Comparison of ENCODE assay signal across 17 cellular contexts in the genomic region with DNA sequence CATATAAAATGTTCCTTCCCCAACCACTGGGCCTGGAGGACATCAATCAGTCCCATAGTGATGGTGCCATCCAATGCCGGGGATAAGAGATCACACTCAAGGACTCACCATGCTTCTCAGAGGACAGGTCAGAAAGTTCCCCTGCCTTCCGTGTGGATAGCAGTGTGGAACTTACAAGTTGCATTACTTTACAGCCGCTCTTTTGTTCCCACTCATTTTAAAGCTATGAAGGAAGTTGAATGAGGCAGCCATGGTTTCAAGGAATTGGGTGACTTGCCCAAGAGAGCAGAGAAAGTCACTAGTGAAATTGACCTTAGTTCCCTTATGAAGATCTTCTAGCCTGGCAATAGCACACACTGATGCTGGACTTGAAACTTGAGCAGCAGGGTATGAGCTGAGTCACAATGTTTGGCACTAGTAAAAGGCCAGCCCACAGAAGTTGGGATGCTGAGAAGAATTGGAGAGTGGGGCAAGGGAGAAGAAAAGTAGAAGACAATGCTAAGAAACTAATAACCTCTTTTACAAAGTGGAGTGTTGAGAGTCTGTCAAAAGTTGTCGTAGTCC.
A peak's percentile ranks its signal among the peaks of the same experiment; 100 is the strongest.
DNase-seq lines count a peak whose midpoint lies in the region; ATAC-seq and TF ChIP-seq lines count a peak whose summit lies in the region.
"Had no signal": no experiment of that assay in that cellular context is flagged by ENCODE, and none has a peak within 500 bp of the region (broad histone marks: within the 10 kb centered on the region; RNA-seq: fewer than 3 reads in every experiment).

No MANE protein-coding gene starts in this region.

- DNase-seq in GM04504 (ENCODE audit: low read depth) (peak; percentile 58), adipocyte (ENCODE audit: low read depth) (peak; percentile 84), fibroblast of the conjunctiva (ENCODE audit: low read depth) (peak; percentile 69), thoracic aorta (ENCODE audit: low spot score) (no peak), dorsolateral prefrontal cortex (no peak)
- DNase-seq in activated naive CD4-positive, alpha-beta T cell treated with anti-CD3 and anti-CD28 coated beads, Interleukin-2, amount 50 U/mL, for 16 hours = no peak
- DNase-seq: activated CD4-positive, alpha-beta T cell treated with anti-CD3 and anti-CD28 coated beads for 48 hours; hypothalamus; left ventricle myocardium superior; NCI-H1092; NCI-H2227 treated with DMSO at 0.1 percent for 48 hours; sigmoid colon; T-helper 1 cell had no signal

- H3K27ac ChIP-seq in thoracic aorta = peak overlapping the region; percentile 31 to 41
- H3K27ac ChIP-seq in dorsolateral prefrontal cortex = no peak overlapping the region
- H3K27ac ChIP-seq: cardiac muscle cell, sigmoid colon had no signal

- TF ChIP-seq CTCF in thoracic aorta (IDR thresholded peaks at IDR 0.05) (no peak), dorsolateral prefrontal cortex (IDR thresholded peaks at IDR 0.05 in 54 of 56, conservative IDR thresholded peaks at IDR 0.05 in 2 of 56; ENCODE audit: low read depth in 1 of 56, partially characterized antibody in 56 of 56) (no peak)

- H3K4me1 ChIP-seq in adipocyte (ENCODE audit: control insufficient read depth, insufficient read depth, low read length) (peaks cover 15% of the 10 kb centered on the region), thoracic aorta (ENCODE audit: control insufficient read depth in 1 of 2, low read depth in 2 of 2) (peaks cover 0 to 25% of the 10 kb centered on the region in 2 donors)

- ATAC-seq in thoracic aorta (ENCODE audit: insufficient number of reproducible peaks, low FRiP score, low read depth) (peak; percentile 91), HG02884 (IDR thresholded peaks at IDR 0.05; ENCODE audit: unreplicated experiment) (no peak)
- ATAC-seq: activated T-helper 17 cell treated with anti-CD3 and anti-CD28 coated beads, Interleukin-2, amount 50 U/mL, for 72 hours; HCT116; left ventricle myocardium superior had no signal

- no peaks in the 10 kb centered on the region for H3K36me3 ChIP-seq in adipocyte (ENCODE audit: control insufficient read depth, insufficient read depth, low read length, severe bottlenecking)
- H3K36me3 ChIP-seq in thoracic aorta = no peaks in the 10 kb centered on the region
- H3K36me3 ChIP-seq: cardiac muscle cell, sigmoid colon had no signal

- H3K9ac ChIP-seq in adipocyte (ENCODE audit: low read length) = no peak overlapping the region

- H3K27me3 ChIP-seq in adipocyte (replicated peaks; ENCODE audit: control insufficient read depth, insufficient read depth, low read length) (no peaks in the 10 kb centered on the region), thoracic aorta (replicated peaks; ENCODE audit: insufficient read depth) (no peaks in the 10 kb centered on the region), dorsolateral prefrontal cortex (no peaks in the 10 kb centered on the region)
- H3K27me3 ChIP-seq: cardiac muscle cell, sigmoid colon had no signal

- intact Hi-C loops in dorsolateral prefrontal cortex (cut with DNase I) = no loop called here

- H3K9me3 ChIP-seq in adipocyte (ENCODE audit: control insufficient read depth, low read length) (no peaks in the 10 kb centered on the region), thoracic aorta (no peaks in the 10 kb centered on the region)
- H3K9me3 ChIP-seq: sigmoid colon had no signal

- H3K4me3 ChIP-seq in adipocyte (ENCODE audit: low read length) (no peak overlapping the region), thoracic aorta (no peak overlapping the region), dorsolateral prefrontal cortex (no peak overlapping the region)
- H3K4me3 ChIP-seq: cardiac muscle cell, sigmoid colon had no signal

Comparison
In these comparisons a context has a peak if more than half of its experiments do, and no peak if none do; other contexts are left out.
1. DNase-seq: peak in GM04504 (single experiment), adipocyte (single experiment) and fibroblast of the conjunctiva (single experiment); none in thoracic aorta (single experiment), activated naive CD4-positive, alpha-beta T cell treated with anti-CD3 and anti-CD28 coated beads, Interleukin-2, amount 50 U/mL, for 16 hours (single experiment) and dorsolateral prefrontal cortex (0 of 10).
2. H3K27ac ChIP-seq: peak in thoracic aorta (2 of 2); none in dorsolateral prefrontal cortex (0 of 59).